17 cellular contexts compared by ENCODE assay signal in the genomic region with DNA sequence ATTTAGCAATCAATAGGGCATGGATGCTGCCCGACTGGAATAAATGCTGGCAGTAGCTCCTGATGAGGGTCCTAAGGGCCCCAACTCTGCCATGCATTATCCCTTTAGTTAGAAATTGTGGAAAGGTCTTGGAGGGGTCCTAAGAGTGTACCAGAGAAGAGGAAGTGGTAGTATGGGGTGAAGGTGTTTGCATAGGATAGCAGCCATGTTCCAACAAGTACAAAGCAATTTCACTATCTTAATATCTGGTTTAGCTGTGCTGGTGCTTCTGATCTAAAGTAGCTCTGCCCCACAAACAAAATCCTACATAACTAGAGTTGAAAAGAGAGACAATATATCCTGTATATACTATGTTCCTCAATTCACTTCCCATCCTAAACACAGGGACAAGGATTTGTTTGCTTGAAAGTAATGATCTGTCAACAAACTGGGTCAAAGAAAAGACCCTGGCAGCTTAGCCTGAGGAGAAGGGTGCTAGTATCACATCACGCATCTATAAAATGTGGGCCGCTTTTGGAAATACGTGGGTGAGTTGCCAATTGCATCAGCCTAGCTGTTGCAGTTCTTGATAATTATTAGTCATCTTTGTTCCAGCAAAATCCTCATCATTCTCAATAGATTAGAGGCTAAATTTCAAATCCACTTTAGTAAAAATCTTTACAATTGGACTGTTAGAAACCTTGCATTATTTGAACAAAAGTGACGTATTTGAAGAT. TPM values are rescaled to one million over a fixed set of nuclear protein-coding genes. Genes with fewer than 3 reads are reported as not detected.
DNase-seq lines count a peak whose midpoint lies in the region; ATAC-seq, FAIRE-seq and TF ChIP-seq lines count a peak whose summit lies in the region.
"Had no signal": no experiment of that assay in that cellular context is flagged by ENCODE, and none has a peak within 500 bp of the region (broad histone marks: within the 10 kb centered on the region; RNA-seq: fewer than 3 reads in every experiment).

No MANE protein-coding gene starts in this region.

- H3K9me3 Mint-ChIP-seq in activated naive CD4-positive, alpha-beta T cell treated with anti-CD3 and anti-CD28 coated beads for 36 hours: no peaks in the 10 kb centered on the region
- H3K9me3 Mint-ChIP-seq in activated naive CD4-positive, alpha-beta T cell treated with anti-CD3 and anti-CD28 coated beads, Interleukin-2, amount 10 ng/mL, durations not matched to agents 7 days and 5 days: peaks cover 3% of the 10 kb centered on the region

- POLR2A ChIA-PET in K562 (lab: Yijun Ruan, JAX): interaction anchor here (1.2 kb wide), 1 partner anchor 9 kb away, joined by 3 read pairs; no protein-coding TSS in a partner anchor

- no peak for TF ChIP-seq RAD21 in K562 (CRISPR knock-in tag; conservative IDR thresholded peaks at IDR 0.05 in 1 of 2, IDR thresholded peaks at IDR 0.05 in 1 of 2)

- in situ Hi-C loops in K562 (cut with MboI): loop anchor here (25.0 kb wide), 1 partner anchor 447 kb away; no protein-coding TSS in a partner anchor

- peaks cover 11% of the 10 kb centered on the region for H3K4me1 Mint-ChIP-seq in activated naive CD4-positive, alpha-beta T cell treated with anti-CD3 and anti-CD28 coated beads for 36 hours (ENCODE audit: low read depth)
- peaks cover 13% of the 10 kb centered on the region for H3K4me1 Mint-ChIP-seq in activated naive CD4-positive, alpha-beta T cell treated with anti-CD3 and anti-CD28 coated beads, Interleukin-2, amount 10 ng/mL, durations not matched to agents 7 days and 5 days

- intact Hi-C loops in activated naive CD4-positive, alpha-beta T cell treated with anti-CD3 and anti-CD28 coated beads for 36 hours (cut with micrococcal nuclease): loop anchor here (2.0 to 5.0 kb wide), 2 partner anchors 33 to 177 kb away; a partner anchor contains a TSS
- intact Hi-C loops in K562 (cut with micrococcal nuclease): loop anchor here (10.0 kb wide), 1 partner anchor 375 kb away; no protein-coding TSS in a partner anchor

- H3K27me3 Mint-ChIP-seq in activated naive CD4-positive, alpha-beta T cell treated with anti-CD3 and anti-CD28 coated beads for 36 hours (ENCODE audit: low read depth): no peaks in the 10 kb centered on the region
- H3K27me3 Mint-ChIP-seq in activated naive CD4-positive, alpha-beta T cell treated with anti-CD3 and anti-CD28 coated beads, Interleukin-2, amount 10 ng/mL, durations not matched to agents 7 days and 5 days: no peaks in the 10 kb centered on the region
- H3K27me3 Mint-ChIP-seq: naive thymus-derived CD8-positive, alpha-beta T cell had no signal

- H4K20me1 ChIP-seq in K562 (replicated peaks; ENCODE audit: control insufficient read depth, insufficient read depth, low read length): no peaks in the 10 kb centered on the region

- peaks cover 4% of the 10 kb centered on the region for H3K36me3 Mint-ChIP-seq in activated naive CD4-positive, alpha-beta T cell treated with anti-CD3 and anti-CD28 coated beads for 36 hours (ENCODE audit: low read depth)
- H3K36me3 Mint-ChIP-seq in activated naive CD4-positive, alpha-beta T cell treated with anti-CD3 and anti-CD28 coated beads, Interleukin-2, amount 10 ng/mL, durations not matched to agents 7 days and 5 days: peaks cover 11% of the 10 kb centered on the region

- TF ChIP-seq CTCF in K562 (IDR thresholded peaks at IDR 0.05 in 2 of 3, conservative IDR thresholded peaks at IDR 0.05 in 1 of 3; ENCODE audit: insufficient read depth in 2 of 3, low read depth in 1 of 3, low read length in 3 of 3): no peak

- H3K9ac ChIP-seq in K562 (ENCODE audit: insufficient read depth in 1 of 2, low read depth in 2 of 2, low read length in 2 of 2): no peak overlapping the region

- no peaks in the 10 kb centered on the region for H3K36me3 ChIP-seq in K562 (ENCODE audit: control insufficient read depth, insufficient read depth, low read length)

- H3K79me2 ChIP-seq in K562 (ENCODE audit: control insufficient read depth, insufficient read depth, low read length): no peaks in the 10 kb centered on the region

- CTCF ChIA-PET in activated naive CD4-positive, alpha-beta T cell treated with anti-CD3 and anti-CD28 coated beads for 36 hours (lab: Charles Lee): interaction anchor here (0.9 to 1.9 kb wide), 2 partner anchors 31 to 54 kb away, joined by 3 to 4 read pairs; no protein-coding TSS in a partner anchor
- CTCF ChIA-PET in activated naive CD4-positive, alpha-beta T cell treated with anti-CD3 and anti-CD28 coated beads, Interleukin-2, amount 10 ng/mL, durations not matched to agents 7 days and 5 days (lab: Charles Lee): interaction anchor here (0.6 to 1.4 kb wide), 3 partner anchors 12 to 254 kb away, joined by 3 to 5 read pairs (median 3); no protein-coding TSS in a partner anchor
- CTCF ChIA-PET in K562 (lab: Yijun Ruan, JAX; ENCODE audit: low intra/inter-chr PET ratio): no interaction called here

- 0 out of 5 replicates have a peak, but pooled peaks cover 0 to 5% of the 10 kb centered on the region in 2 experiments for H3K27me3 ChIP-seq in K562 (ENCODE audit: control insufficient read depth in 2 of 2, insufficient read depth in 2 of 2, low read length in 2 of 2)

- no peak for FAIRE-seq in K562 (lab: Jason Lieb, UNC)

- ATAC-seq in K562: no peak
- ATAC-seq in HG02759 (IDR thresholded peaks at IDR 0.05; ENCODE audit: unreplicated experiment): no peak
- ATAC-seq: naive thymus-derived CD8-positive, alpha-beta T cell had no signal

- WGBS in K562 (ENCODE audit: insufficient coverage, low coverage, missing lambda C conversion rate): 9% methylated on average over 5 of the region's 5 CpGs

- no peak overlapping the region for H3K27ac Mint-ChIP-seq in activated naive CD4-positive, alpha-beta T cell treated with anti-CD3 and anti-CD28 coated beads for 36 hours
- H3K27ac Mint-ChIP-seq in activated naive CD4-positive, alpha-beta T cell treated with anti-CD3 and anti-CD28 coated beads, Interleukin-2, amount 10 ng/mL, durations not matched to agents 7 days and 5 days: no peak overlapping the region

- H3K4me3 Mint-ChIP-seq in activated naive CD4-positive, alpha-beta T cell treated with anti-CD3 and anti-CD28 coated beads for 36 hours: no peak overlapping the region
- no peak overlapping the region for H3K4me3 Mint-ChIP-seq in activated naive CD4-positive, alpha-beta T cell treated with anti-CD3 and anti-CD28 coated beads, Interleukin-2, amount 10 ng/mL, durations not matched to agents 7 days and 5 days
- H3K4me3 Mint-ChIP-seq: naive thymus-derived CD8-positive, alpha-beta T cell had no signal

- BruUV-seq in K562 (replicated peaks; lab: Mats Ljungman, UMichigan): no TSS peak

- H3K27ac ChIP-seq in K562 (ENCODE audit: extremely low read depth, low read depth, low read length): no peak overlapping the region

- no peak overlapping the region for H2AFZ ChIP-seq in K562 (ENCODE audit: low read depth, low read length)

- H3K9me3 ChIP-seq in K562 (replicated peaks; ENCODE audit: control insufficient read depth, insufficient read depth, low read depth, low read length): no peaks in the 10 kb centered on the region; the same call in 1 of the 2 replicates

- DNase-seq in activated naive CD4-positive, alpha-beta T cell treated with anti-CD3 and anti-CD28 coated beads for 36 hours: peak; percentile 39
- no peak for DNase-seq in activated naive CD4-positive, alpha-beta T cell treated with anti-CD3 and anti-CD28 coated beads, Interleukin-2, amount 10 ng/mL, durations not matched to agents 7 days and 5 days
- DNase-seq in K562 (ENCODE audit: extremely low read depth in 1 of 4, low spot score in 3 of 4): no peak
- DNase-seq in stimulated activated CD4-positive, alpha-beta T cell treated with anti-CD3 and anti-CD28 coated beads, Interleukin-12 subunit alpha, Interleukin-12 subunit beta, amount 100 ng/mL, for 4 hours: peak; percentile 2
- no peak for DNase-seq in epidermal melanocyte (ENCODE audit: insufficient read length, low spot score)
- no peak for DNase-seq in NCI-H446 treated with DMSO at 0.1 percent for 48 hours (lab: John Stamatoyannopoulos, UW)
- DNase-seq in kidney tubule cell (ENCODE audit: low spot score): no peak
- DNase-seq: AML-193; amniotic stem cell; cortex of kidney; DMS79; naive thymus-derived CD8-positive, alpha-beta T cell; NCI-H2081 treated with DMSO at 0.1 percent for 48 hours; retina; SHP77; T-helper 9 cell had no signal

- H3K4me2 ChIP-seq in K562 (ENCODE audit: insufficient read depth, low read length): no peak overlapping the region

- no peaks in the 10 kb centered on the region for H3K9me1 ChIP-seq in K562 (ENCODE audit: control insufficient read depth, insufficient read depth, low read length)

- H3K4me1 ChIP-seq in K562 (replicated peaks in 1 of 2; ENCODE audit: control insufficient read depth in 2 of 2, insufficient read depth in 2 of 2, low read length in 2 of 2): no peaks in the 10 kb centered on the region; a peak in 1 of 5 replicates

- no peak for TF ChIP-seq POLR2A in K562 (conservative IDR thresholded peaks at IDR 0.05)

- no peak overlapping the region for H3K4me3 ChIP-seq in K562

- TF ChIP-seq EP300 in K562 (IDR thresholded peaks at IDR 0.05; ENCODE audit: low read length): no peak; the same call in 1 of the 2 replicates

TF ChIP-seq in K562, 482 proteins besides CTCF, POLR2A, EP300 and RAD21 (continues in another document):
- TF ChIP-seq FOSL1 (tag; conservative IDR thresholded peaks at IDR 0.05): peak; percentile 74
- 0 out of 2 replicates have a peak, but pooled peaks have one; percentile 23 for TF ChIP-seq JUND (IDR thresholded peaks at IDR 0.05; ENCODE audit: borderline replicate concordance, low read depth, low read length)
- TF ChIP-seq JUND (tag; IDR thresholded peaks at IDR 0.05; ENCODE audit: borderline replicate concordance, low read depth, low read length): no peak

RNA-seq across cellular contexts. Expression of a gene that starts 33.4 kb away (rescaled TPM):
- total RNA-seq in activated naive CD4-positive, alpha-beta T cell treated with anti-CD3 and anti-CD28 coated beads for 36 hours: 10 to 100 TPM; 48.6 to 48.9 TPM
- 55.5 and 117 TPM in 2 replicates for total RNA-seq in K562 (2011; cell fraction: chromatin; rRNA removed; ENCODE audit: low replicate concordance)
- 30.7 and 36.2 TPM in 2 replicates for total RNA-seq in K562 (2011; cell fraction: nucleolus; rRNA removed)
- total RNA-seq in K562 (2011; cell fraction: nucleoplasm; rRNA removed): 54.6 and 84.4 TPM in 2 replicates
- total RNA-seq in K562 (2014; rRNA removed) (10.2 and 10.3 TPM in 2 replicates), K562 (2014; rRNA removed; fragmentation: Illumina TruSeq; extraction: Trizol) (28.6 and 28.7 TPM in 2 replicates), K562 (2015; rRNA removed; fragmentation: Illumina TruSeq; extraction: Trizol) (19.9 and 22.7 TPM in 2 replicates), K562 (2021) (20.9 and 27.6 TPM in 2 replicates)
- polyA plus RNA-seq in K562 (2011; rRNA removed) (35.0 and 36.7 TPM in 2 replicates), K562 (2014; fragmentation: Illumina TruSeq; extraction: Trizol) (18.5 and 20.7 TPM in 2 replicates), K562 (2014; fragmentation: Nextera tagmentation; extraction: Ambion mirVana) (1 to 10 TPM; 1.6 to 2.7 TPM), K562 (2014; rRNA removed) (15.2 and 16.6 TPM in 2 replicates)
- polyA plus RNA-seq in K562 (2011; cell fraction: cytosol; rRNA removed): 9.9 and 17.5 TPM in 2 replicates
- 34.8 and 53.3 TPM in 2 replicates for polyA plus RNA-seq in K562 (2011; cell fraction: nucleus; rRNA removed)
- polyA plus RNA-seq in K562 (2012): 9.3 and 24.5 TPM in 2 replicates
- 47.2 and 58.1 TPM in 2 replicates for polyA minus RNA-seq in K562 (2011; rRNA and poly(A)+ RNA removed)
- polyA minus RNA-seq in K562 (2011; cell fraction: cytosol; rRNA and poly(A)+ RNA removed): 11.8 and 18.6 TPM in 2 replicates
- polyA minus RNA-seq in K562 (2011; cell fraction: nucleus; rRNA and poly(A)+ RNA removed): 31.8 and 78.0 TPM in 2 replicates

Comparison
In these comparisons a context has a peak if more than half of its experiments do, and no peak if none do; other contexts are left out.
1. DNase-seq: peak in activated naive CD4-positive, alpha-beta T cell treated with anti-CD3 and anti-CD28 coated beads for 36 hours (single experiment) and stimulated activated CD4-positive, alpha-beta T cell treated with anti-CD3 and anti-CD28 coated beads, Interleukin-12 subunit alpha, Interleukin-12 subunit beta, amount 100 ng/mL, for 4 hours (single experiment); none in activated naive CD4-positive, alpha-beta T cell treated with anti-CD3 and anti-CD28 coated beads, Interleukin-2, amount 10 ng/mL, durations not matched to agents 7 days and 5 days (single experiment), K562 (0 of 4), epidermal melanocyte (single experiment), NCI-H446 treated with DMSO at 0.1 percent for 48 hours (single experiment) and kidney tubule cell (single experiment).